9 cellular contexts compared by ENCODE assay signal in the genomic region with DNA sequence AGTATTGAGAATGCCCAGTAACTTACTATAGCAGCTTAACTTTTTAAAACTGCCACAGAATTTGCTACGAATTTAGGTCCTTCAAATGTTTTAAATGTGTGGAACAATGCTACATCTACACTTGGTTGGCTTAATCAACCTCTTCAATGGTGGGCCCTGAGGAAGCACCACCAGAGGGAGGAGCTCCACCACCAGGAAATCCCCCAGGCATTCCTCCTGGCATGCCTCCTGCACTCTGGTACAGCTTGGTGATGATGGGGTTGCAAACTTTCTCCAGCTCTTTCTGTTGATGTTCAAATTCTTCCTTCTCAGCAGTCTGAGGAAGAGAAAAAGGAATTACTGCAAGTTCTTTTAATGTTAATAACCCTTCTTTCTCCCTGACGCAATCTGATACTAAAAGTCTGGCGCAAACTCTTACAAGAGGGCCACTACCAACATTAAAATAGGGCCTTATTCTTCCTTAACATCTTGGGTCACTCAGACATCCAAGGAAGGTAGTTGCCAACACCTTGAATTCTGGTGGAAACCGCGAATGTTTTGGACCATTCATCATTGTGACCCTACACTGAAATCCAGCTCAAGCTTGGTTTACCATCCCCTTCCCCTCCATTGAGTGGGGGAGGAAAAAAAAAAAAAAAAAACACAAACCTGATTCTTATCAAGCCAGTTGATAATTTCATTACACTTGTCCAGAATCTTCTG. TPM values are rescaled to one million over a fixed set of nuclear protein-coding genes. Genes with fewer than 3 reads are reported as not detected.
DNase-seq lines count a peak whose midpoint lies in the region; TF ChIP-seq lines count a peak whose summit lies in the region.
"Had no signal": no experiment of that assay in that cellular context is flagged by ENCODE, and none has a peak within 500 bp of the region (broad histone marks: within the 10 kb centered on the region; RNA-seq: fewer than 3 reads in every experiment).

No MANE protein-coding gene starts in this region.

- H3K4me2 ChIP-seq in OCI-LY1 (ENCODE audit: low read length) (peak overlapping the region; percentile 94; the same call in 1 of the 2 replicates), skeletal muscle satellite cell (ENCODE audit: low read length) (peak overlapping the region; percentile 84)

- H3K4me1 ChIP-seq in OCI-LY1 (ENCODE audit: insufficient read depth, low read length, severe bottlenecking): peaks cover 29% of the 10 kb centered on the region
- H3K4me1 ChIP-seq in effector memory CD4-positive, alpha-beta T cell (ENCODE audit: control insufficient read depth, insufficient read depth, low read length, poor library complexity, severe bottlenecking): peaks cover 49% of the 10 kb centered on the region
- H3K4me1 ChIP-seq in skeletal muscle satellite cell (ENCODE audit: control insufficient read depth, insufficient read depth, low read length): peaks cover 24% of the 10 kb centered on the region

- peaks cover 7% of the 10 kb centered on the region for H3K9me3 Mint-ChIP-seq in activated CD4-positive, alpha-beta T cell treated with anti-CD3 and anti-CD28 coated beads, Interleukin-2, amount 10 ng/mL, durations not matched to agents 24 days and 14 days

- H3K9me2 ChIP-seq in OCI-LY1 (ENCODE audit: low read depth, low read length): no peaks in the 10 kb centered on the region

- no peak overlapping the region for H2AFZ ChIP-seq in OCI-LY1 (ENCODE audit: low read length)

- H3K36me3 ChIP-seq in OCI-LY1 (ENCODE audit: insufficient read depth, low read length): peaks cover 80% of the 10 kb centered on the region
- H3K36me3 ChIP-seq in effector memory CD4-positive, alpha-beta T cell (ENCODE audit: control insufficient read depth, insufficient read depth, low read length): peaks cover 72% of the 10 kb centered on the region
- peaks cover 86% of the 10 kb centered on the region for H3K36me3 ChIP-seq in skeletal muscle satellite cell (ENCODE audit: insufficient read depth, low read length)

- H3K27ac Mint-ChIP-seq in activated CD4-positive, alpha-beta T cell treated with anti-CD3 and anti-CD28 coated beads, Interleukin-2, amount 10 ng/mL, durations not matched to agents 24 days and 14 days: peak overlapping the region; percentile 86

- no peak overlapping the region for H3K9ac ChIP-seq in OCI-LY1 (ENCODE audit: low read length)
- H3K9ac ChIP-seq in skeletal muscle satellite cell (ENCODE audit: low read depth, low read length): peak overlapping the region; percentile 99

- peaks cover 1% of the 10 kb centered on the region for H3K27me3 Mint-ChIP-seq in activated CD4-positive, alpha-beta T cell treated with anti-CD3 and anti-CD28 coated beads, Interleukin-2, amount 10 ng/mL, durations not matched to agents 24 days and 14 days

- TF ChIP-seq CTCF in OCI-LY1 (IDR thresholded peaks at IDR 0.05; ENCODE audit: low read length): no peak

- H3K79me2 ChIP-seq in OCI-LY1 (ENCODE audit: insufficient read depth, low read length): peaks cover 15% of the 10 kb centered on the region

- H3K4me1 Mint-ChIP-seq in activated CD4-positive, alpha-beta T cell treated with anti-CD3 and anti-CD28 coated beads, Interleukin-2, amount 10 ng/mL, durations not matched to agents 24 days and 14 days: peaks cover 54% of the 10 kb centered on the region

- H3K9me3 ChIP-seq in OCI-LY1 (ENCODE audit: low read length) (no peaks in the 10 kb centered on the region), skeletal muscle satellite cell (replicated peaks; ENCODE audit: low read length) (no peaks in the 10 kb centered on the region)
- no peaks in the 10 kb centered on the region for H3K9me3 ChIP-seq in effector memory CD4-positive, alpha-beta T cell (ENCODE audit: control insufficient read depth, low read length)
- H3K9me3 ChIP-seq: prostate gland had no signal

- peaks cover 44% of the 10 kb centered on the region for H3F3A ChIP-seq in OCI-LY1 (ENCODE audit: insufficient read depth, low read length)

- H3K36me3 Mint-ChIP-seq in activated CD4-positive, alpha-beta T cell treated with anti-CD3 and anti-CD28 coated beads, Interleukin-2, amount 10 ng/mL, durations not matched to agents 24 days and 14 days (ENCODE audit: low read depth): peaks cover 83% of the 10 kb centered on the region

- no peak overlapping the region for H3K27ac ChIP-seq in OCI-LY1 (ENCODE audit: low read depth, low read length, poor library complexity, severe bottlenecking)
- H3K27ac ChIP-seq in effector memory CD4-positive, alpha-beta T cell (ENCODE audit: insufficient read depth, low read length, poor library complexity, severe bottlenecking): peak overlapping the region; percentile 50

- intact Hi-C loops in activated CD4-positive, alpha-beta T cell treated with anti-CD3 and anti-CD28 coated beads, Interleukin-2, amount 10 ng/mL, durations not matched to agents 24 days and 14 days (cut with micrococcal nuclease): no loop called here

- peak overlapping the region; percentile 100 for H3K4me3 Mint-ChIP-seq in activated CD4-positive, alpha-beta T cell treated with anti-CD3 and anti-CD28 coated beads, Interleukin-2, amount 10 ng/mL, durations not matched to agents 24 days and 14 days

- DNase-seq in activated CD4-positive, alpha-beta T cell treated with anti-CD3 and anti-CD28 coated beads, Interleukin-2, amount 10 ng/mL, durations not matched to agents 24 days and 14 days: peak; percentile 68
- no peak for DNase-seq in activated CD4-positive, alpha-beta T cell treated with anti-CD3 and anti-CD28 coated beads, Interleukin-2, amount 50 U/mL, for 48 hours
- peak in 1 of 3 donors; percentile 17 for DNase-seq in effector memory CD4-positive, alpha-beta T cell
- DNase-seq in NCI-H510A (lab: John Stamatoyannopoulos, UW) (no peak), GM03348 (ENCODE audit: low spot score) (no peak)
- no peak for DNase-seq in stimulated activated CD4-positive, alpha-beta T cell treated with anti-CD3 and anti-CD28 coated beads, Interleukin-1b, Interleukin-23, amount 100 ng/mL, for 48 hours

- no peaks in the 10 kb centered on the region for H4K20me1 ChIP-seq in OCI-LY1 (ENCODE audit: insufficient read depth, low read length)

- H3K27me3 ChIP-seq in OCI-LY1 (ENCODE audit: insufficient read depth, low read length) (no peaks in the 10 kb centered on the region), skeletal muscle satellite cell (ENCODE audit: control insufficient read depth, insufficient read depth, low read length) (no peaks in the 10 kb centered on the region)
- no peaks in the 10 kb centered on the region for H3K27me3 ChIP-seq in effector memory CD4-positive, alpha-beta T cell (replicated peaks; ENCODE audit: control insufficient read depth, insufficient read depth, low read length, poor library complexity, severe bottlenecking)

- H3K4me3 ChIP-seq in OCI-LY1 (ENCODE audit: low read depth, low read length, poor library complexity, severe bottlenecking) (peak overlapping the region; percentile 13), skeletal muscle satellite cell (ENCODE audit: low read length) (peak overlapping the region; percentile 96)
- H3K4me3 ChIP-seq in effector memory CD4-positive, alpha-beta T cell (ENCODE audit: insufficient read depth, low read depth, low read length, poor library complexity, severe bottlenecking): no peak overlapping the region

RNA-seq across cellular contexts. Expression of a gene that starts 4.2 kb away (rescaled TPM):
- 4,739 and 4,820 TPM in 2 replicates for total RNA-seq in activated CD4-positive, alpha-beta T cell treated with anti-CD3 and anti-CD28 coated beads, Interleukin-2, amount 10 ng/mL, durations not matched to agents 24 days and 14 days
- total RNA-seq in skeletal muscle satellite cell (2012; rRNA removed): 2,988 and 3,377 TPM in 2 replicates
